In genomic region chr4:162285753-162286152, GRCh38 we compare ENCODE assay signal across 32 cellular contexts.
"Had no signal": no experiment of that assay in that cellular context is flagged by ENCODE, and none has a peak within 500 bp of the region (broad histone marks: within the 10 kb centered on the region; RNA-seq: fewer than 3 reads in every experiment).

No MANE protein-coding gene starts in this region.

- H3K27ac ChIP-seq: adrenal gland, body of pancreas, brain microvascular endothelial cell, breast epithelium, VCaP had no signal

- ATAC-seq: activated CD8-positive, alpha-beta T cell treated with anti-CD3 and anti-CD28 coated beads for 36 hours; activated naive CD4-positive, alpha-beta T cell treated with anti-CD3 and anti-CD28 coated beads, Interleukin-2, amount 50 U/mL, for 72 hours; activated T-cell treated with anti-CD3 and anti-CD28 coated beads, Interleukin-2, amount 50 U/mL, for 4 hours; activated T-cell treated with anti-CD3 and anti-CD28 coated beads, Interleukin-2, amount 50 U/mL, for 72 hours; activated T-helper 17 cell treated with anti-CD3 and anti-CD28 coated beads, Interleukin-2, amount 50 U/mL, for 72 hours; body of pancreas had no signal

- H3K27me3 ChIP-seq: adrenal gland, body of pancreas, brain microvascular endothelial cell, breast epithelium had no signal

- H3K4me3 ChIP-seq: adrenal gland, body of pancreas, breast epithelium had no signal

- DNase-seq: activated B cell treated with CpG ODN at 0.5 μM for 24 hours; activated CD4-positive, alpha-beta memory T cell treated with anti-CD3 and anti-CD28 coated beads for 36 hours; activated CD4-positive, alpha-beta T cell treated with anti-CD3 and anti-CD28 coated beads for 4 hours; activated CD4-positive, alpha-beta T cell treated with anti-CD3 and anti-CD28 coated beads, Interleukin-2, amount 10 ng/mL, durations not matched to agents 24 days and 14 days; activated CD4-positive, alpha-beta T cell treated with anti-CD3 and anti-CD28 coated beads, Interleukin-2, amount 50 U/mL, for 1 hour; activated CD4-positive, alpha-beta T cell treated with anti-CD3 and anti-CD28 coated beads, Interleukin-2, amount 50 U/mL, for 4 hours; activated CD4-positive, CD25-positive, alpha-beta regulatory T cell treated with anti-CD3 and anti-CD28 coated beads, Interleukin-2, amount 50 U/mL, for 72 hours; activated CD8-positive, alpha-beta memory T cell treated with anti-CD3 and anti-CD28 coated beads, Interleukin-2, amount 50 U/mL, for 4 hours; activated CD8-positive, alpha-beta T cell treated with anti-CD3 and anti-CD28 coated beads for 36 hours; activated effector memory CD4-positive, alpha-beta T cell treated with anti-CD3 and anti-CD28 coated beads, Interleukin-2, amount 50 U/mL, for 16 hours; activated gamma-delta T cell treated with Interleukin-2 at 50 U/mL for 16 hours; activated naive CD4-positive, alpha-beta T cell; activated naive CD4-positive, alpha-beta T cell treated with anti-CD3 and anti-CD28 coated beads for 36 hours; activated naive CD4-positive, alpha-beta T cell treated with anti-CD3 and anti-CD28 coated beads, Interleukin-2, amount 50 U/mL, for 16 hours; activated naive CD8-positive, alpha-beta T cell treated with anti-CD3 and anti-CD28 coated beads for 36 hours; activated T-cell treated with anti-CD3 and anti-CD28 coated beads for 4 hours; activated T-cell treated with anti-CD3 and anti-CD28 coated beads, Interleukin-2, amount 50 U/mL, for 1 hour; activated T-cell treated with anti-CD3 and anti-CD28 coated beads, Interleukin-2, amount 50 U/mL, for 4 hours; activated T-cell treated with anti-CD3 and anti-CD28 coated beads, Interleukin-2, amount 50 U/mL, for 72 hours; adrenal gland; amniotic stem cell; aorta; body of pancreas; brain microvascular endothelial cell; central memory CD4-positive, alpha-beta T cell; T-helper 1 cell; T-helper 2 cell; T-helper 9 cell had no signal

- H3K4me1 ChIP-seq: adrenal gland, body of pancreas, breast epithelium had no signal

- H3K9me3 ChIP-seq: adrenal gland, body of pancreas had no signal
